In the genomic region with DNA sequence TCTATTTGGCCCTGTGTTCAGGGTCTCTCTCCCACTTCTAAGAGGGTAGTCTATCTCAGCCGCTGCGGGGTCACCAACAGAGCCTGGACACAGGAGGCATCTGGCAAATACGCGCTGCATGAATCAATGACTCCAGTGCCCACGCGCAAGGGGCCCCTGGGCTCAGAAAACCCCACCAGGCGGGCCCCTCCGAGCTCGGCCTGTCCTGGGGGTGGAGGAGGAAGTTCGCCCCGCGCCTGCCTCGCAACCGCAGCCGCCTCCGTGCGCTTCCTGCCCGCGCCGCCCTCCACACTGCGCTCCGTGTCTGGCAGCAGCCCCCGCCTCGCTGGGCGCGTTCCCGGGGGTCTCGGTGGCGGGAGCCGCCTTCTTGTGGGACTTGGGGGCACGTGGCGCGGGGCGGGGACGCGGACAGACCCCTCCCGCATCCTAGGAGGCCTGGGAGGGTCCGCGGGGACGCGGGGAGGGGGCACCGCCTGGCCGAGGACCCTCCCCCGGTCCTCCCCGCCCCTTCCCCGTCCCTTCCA, we compare ENCODE assay signal across 1 cellular context.
TF ChIP-seq lines count a peak whose summit lies in the region.

No MANE protein-coding gene starts in this region.

TF ChIP-seq in K562, 482 proteins besides CTCF, POLR2A, EP300 and RAD21 (continued from another document and continues in another):
- TF ChIP-seq, protein P1, sequence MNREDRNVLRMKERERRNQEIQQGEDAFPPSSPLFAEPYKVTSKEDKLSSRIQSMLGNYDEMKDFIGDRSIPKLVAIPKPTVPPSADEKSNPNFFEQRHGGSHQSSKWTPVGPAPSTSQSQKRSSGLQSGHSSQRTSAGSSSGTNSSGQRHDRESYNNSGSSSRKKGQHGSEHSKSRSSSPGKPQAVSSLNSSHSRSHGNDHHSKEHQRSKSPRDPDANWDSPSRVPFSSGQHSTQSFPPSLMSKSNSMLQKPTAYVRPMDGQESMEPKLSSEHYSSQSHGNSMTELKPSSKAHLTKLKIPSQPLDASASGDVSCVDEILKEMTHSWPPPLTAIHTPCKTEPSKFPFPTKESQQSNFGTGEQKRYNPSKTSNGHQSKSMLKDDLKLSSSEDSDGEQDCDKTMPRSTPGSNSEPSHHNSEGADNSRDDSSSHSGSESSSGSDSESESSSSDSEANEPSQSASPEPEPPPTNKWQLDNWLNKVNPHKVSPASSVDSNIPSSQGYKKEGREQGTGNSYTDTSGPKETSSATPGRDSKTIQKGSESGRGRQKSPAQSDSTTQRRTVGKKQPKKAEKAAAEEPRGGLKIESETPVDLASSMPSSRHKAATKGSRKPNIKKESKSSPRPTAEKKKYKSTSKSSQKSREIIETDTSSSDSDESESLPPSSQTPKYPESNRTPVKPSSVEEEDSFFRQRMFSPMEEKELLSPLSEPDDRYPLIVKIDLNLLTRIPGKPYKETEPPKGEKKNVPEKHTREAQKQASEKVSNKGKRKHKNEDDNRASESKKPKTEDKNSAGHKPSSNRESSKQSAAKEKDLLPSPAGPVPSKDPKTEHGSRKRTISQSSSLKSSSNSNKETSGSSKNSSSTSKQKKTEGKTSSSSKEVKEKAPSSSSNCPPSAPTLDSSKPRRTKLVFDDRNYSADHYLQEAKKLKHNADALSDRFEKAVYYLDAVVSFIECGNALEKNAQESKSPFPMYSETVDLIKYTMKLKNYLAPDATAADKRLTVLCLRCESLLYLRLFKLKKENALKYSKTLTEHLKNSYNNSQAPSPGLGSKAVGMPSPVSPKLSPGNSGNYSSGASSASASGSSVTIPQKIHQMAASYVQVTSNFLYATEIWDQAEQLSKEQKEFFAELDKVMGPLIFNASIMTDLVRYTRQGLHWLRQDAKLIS (CRISPR knock-in tag; IDR thresholded peaks at IDR 0.05), result no peak
- TF ChIP-seq KDM2B (CRISPR knock-in tag; IDR thresholded peaks at IDR 0.05), result peak; percentile 94
- TF ChIP-seq SNIP1 (IDR thresholded peaks at IDR 0.05; ENCODE audit: low read depth), result peak; percentile 75; the same call in 1 of the 2 replicates
- no peak for TF ChIP-seq BRD9 (IDR thresholded peaks at IDR 0.05; ENCODE audit: low read depth, partially characterized antibody)
- TF ChIP-seq, protein P2, sequence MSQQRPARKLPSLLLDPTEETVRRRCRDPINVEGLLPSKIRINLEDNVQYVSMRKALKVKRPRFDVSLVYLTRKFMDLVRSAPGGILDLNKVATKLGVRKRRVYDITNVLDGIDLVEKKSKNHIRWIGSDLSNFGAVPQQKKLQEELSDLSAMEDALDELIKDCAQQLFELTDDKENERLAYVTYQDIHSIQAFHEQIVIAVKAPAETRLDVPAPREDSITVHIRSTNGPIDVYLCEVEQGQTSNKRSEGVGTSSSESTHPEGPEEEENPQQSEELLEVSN (IDR thresholded peaks at IDR 0.05; ENCODE audit: borderline replicate concordance in 1 of 2, extremely low read depth in 1 of 2, insufficient read depth in 1 of 2, insufficient read length in 1 of 2, low read depth in 1 of 2, low read length in 1 of 2, poor library complexity in 1 of 2, severe bottlenecking in 1 of 2), result peak in 1 of 2 experiments; percentile 54
- TF ChIP-seq L3MBTL2 (IDR thresholded peaks at IDR 0.05), result peak; percentile 19; the same call in 1 of the 2 replicates
- TF ChIP-seq, protein P3, sequence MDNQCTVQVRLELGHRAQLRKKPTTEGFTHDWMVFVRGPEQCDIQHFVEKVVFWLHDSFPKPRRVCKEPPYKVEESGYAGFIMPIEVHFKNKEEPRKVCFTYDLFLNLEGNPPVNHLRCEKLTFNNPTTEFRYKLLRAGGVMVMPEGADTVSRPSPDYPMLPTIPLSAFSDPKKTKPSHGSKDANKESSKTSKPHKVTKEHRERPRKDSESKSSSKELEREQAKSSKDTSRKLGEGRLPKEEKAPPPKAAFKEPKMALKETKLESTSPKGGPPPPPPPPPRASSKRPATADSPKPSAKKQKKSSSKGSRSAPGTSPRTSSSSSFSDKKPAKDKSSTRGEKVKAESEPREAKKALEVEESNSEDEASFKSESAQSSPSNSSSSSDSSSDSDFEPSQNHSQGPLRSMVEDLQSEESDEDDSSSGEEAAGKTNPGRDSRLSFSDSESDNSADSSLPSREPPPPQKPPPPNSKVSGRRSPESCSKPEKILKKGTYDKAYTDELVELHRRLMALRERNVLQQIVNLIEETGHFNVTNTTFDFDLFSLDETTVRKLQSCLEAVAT (IDR thresholded peaks at IDR 0.05), result 0 out of 4 replicates have a peak, but pooled peaks of 1 of the 2 experiments have one; percentile 24
- no peak for TF ChIP-seq ZNF41 (CRISPR knock-in tag; conservative IDR thresholded peaks at IDR 0.05)
- TF ChIP-seq, protein P4, sequence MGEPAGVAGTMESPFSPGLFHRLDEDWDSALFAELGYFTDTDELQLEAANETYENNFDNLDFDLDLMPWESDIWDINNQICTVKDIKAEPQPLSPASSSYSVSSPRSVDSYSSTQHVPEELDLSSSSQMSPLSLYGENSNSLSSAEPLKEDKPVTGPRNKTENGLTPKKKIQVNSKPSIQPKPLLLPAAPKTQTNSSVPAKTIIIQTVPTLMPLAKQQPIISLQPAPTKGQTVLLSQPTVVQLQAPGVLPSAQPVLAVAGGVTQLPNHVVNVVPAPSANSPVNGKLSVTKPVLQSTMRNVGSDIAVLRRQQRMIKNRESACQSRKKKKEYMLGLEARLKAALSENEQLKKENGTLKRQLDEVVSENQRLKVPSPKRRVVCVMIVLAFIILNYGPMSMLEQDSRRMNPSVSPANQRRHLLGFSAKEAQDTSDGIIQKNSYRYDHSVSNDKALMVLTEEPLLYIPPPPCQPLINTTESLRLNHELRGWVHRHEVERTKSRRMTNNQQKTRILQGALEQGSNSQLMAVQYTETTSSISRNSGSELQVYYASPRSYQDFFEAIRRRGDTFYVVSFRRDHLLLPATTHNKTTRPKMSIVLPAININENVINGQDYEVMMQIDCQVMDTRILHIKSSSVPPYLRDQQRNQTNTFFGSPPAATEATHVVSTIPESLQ (CRISPR knock-in tag; IDR thresholded peaks at IDR 0.05), result no peak
- no peak for TF ChIP-seq ELF1 (tag; IDR thresholded peaks at IDR 0.05)
- TF ChIP-seq ZBTB7A (IDR thresholded peaks at IDR 0.05; ENCODE audit: borderline replicate concordance, control insufficient read depth, low read depth, low read length), result 0 out of 2 replicates have a peak, but pooled peaks have one; percentile 23
- peak; percentile 51 for TF ChIP-seq RBBP5 (IDR thresholded peaks at IDR 0.05; ENCODE audit: borderline replicate concordance, insufficient read depth, low read length, poor library complexity, severe bottlenecking)
- TF ChIP-seq, protein P5, sequence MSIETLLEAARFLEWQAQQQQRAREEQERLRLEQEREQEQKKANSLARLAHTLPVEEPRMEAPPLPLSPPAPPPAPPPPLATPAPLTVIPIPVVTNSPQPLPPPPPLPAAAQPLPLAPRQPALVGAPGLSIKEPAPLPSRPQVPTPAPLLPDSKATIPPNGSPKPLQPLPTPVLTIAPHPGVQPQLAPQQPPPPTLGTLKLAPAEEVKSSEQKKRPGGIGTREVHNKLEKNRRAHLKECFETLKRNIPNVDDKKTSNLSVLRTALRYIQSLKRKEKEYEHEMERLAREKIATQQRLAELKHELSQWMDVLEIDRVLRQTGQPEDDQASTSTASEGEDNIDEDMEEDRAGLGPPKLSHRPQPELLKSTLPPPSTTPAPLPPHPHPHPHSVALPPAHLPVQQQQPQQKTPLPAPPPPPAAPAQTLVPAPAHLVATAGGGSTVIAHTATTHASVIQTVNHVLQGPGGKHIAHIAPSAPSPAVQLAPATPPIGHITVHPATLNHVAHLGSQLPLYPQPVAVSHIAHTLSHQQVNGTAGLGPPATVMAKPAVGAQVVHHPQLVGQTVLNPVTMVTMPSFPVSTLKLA (conservative IDR thresholded peaks at IDR 0.05), result peak in 1 of 2 experiments; percentile 45; a peak in 1 of 4 replicates
- no peak for TF ChIP-seq MCM3 (IDR thresholded peaks at IDR 0.05)
- TF ChIP-seq RBFOX2 (IDR thresholded peaks at IDR 0.05; ENCODE audit: low read depth, low read length), result 0 out of 2 replicates have a peak, but pooled peaks have one; percentile 28
- no peak for TF ChIP-seq LCOR (CRISPR knock-in tag; IDR thresholded peaks at IDR 0.05)
- TF ChIP-seq, protein P6, sequence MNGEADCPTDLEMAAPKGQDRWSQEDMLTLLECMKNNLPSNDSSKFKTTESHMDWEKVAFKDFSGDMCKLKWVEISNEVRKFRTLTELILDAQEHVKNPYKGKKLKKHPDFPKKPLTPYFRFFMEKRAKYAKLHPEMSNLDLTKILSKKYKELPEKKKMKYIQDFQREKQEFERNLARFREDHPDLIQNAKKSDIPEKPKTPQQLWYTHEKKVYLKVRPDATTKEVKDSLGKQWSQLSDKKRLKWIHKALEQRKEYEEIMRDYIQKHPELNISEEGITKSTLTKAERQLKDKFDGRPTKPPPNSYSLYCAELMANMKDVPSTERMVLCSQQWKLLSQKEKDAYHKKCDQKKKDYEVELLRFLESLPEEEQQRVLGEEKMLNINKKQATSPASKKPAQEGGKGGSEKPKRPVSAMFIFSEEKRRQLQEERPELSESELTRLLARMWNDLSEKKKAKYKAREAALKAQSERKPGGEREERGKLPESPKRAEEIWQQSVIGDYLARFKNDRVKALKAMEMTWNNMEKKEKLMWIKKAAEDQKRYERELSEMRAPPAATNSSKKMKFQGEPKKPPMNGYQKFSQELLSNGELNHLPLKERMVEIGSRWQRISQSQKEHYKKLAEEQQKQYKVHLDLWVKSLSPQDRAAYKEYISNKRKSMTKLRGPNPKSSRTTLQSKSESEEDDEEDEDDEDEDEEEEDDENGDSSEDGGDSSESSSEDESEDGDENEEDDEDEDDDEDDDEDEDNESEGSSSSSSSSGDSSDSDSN (IDR thresholded peaks at IDR 0.05; ENCODE audit: borderline replicate concordance in 1 of 2, low read depth in 2 of 2, low read length in 2 of 2), result 0 out of 4 replicates have a peak, but pooled peaks have one; percentile 22 to 46
- peak; percentile 94 for TF ChIP-seq NFATC3 (IDR thresholded peaks at IDR 0.05)
- no peak for TF ChIP-seq RBM17 (IDR thresholded peaks at IDR 0.05; ENCODE audit: borderline replicate concordance, low read depth, low read length)
- no peak for TF ChIP-seq BCL6 (CRISPR knock-in tag; IDR thresholded peaks at IDR 0.05)
- no peak for TF ChIP-seq ZSCAN29 (IDR thresholded peaks at IDR 0.05)
- TF ChIP-seq, protein P7, sequence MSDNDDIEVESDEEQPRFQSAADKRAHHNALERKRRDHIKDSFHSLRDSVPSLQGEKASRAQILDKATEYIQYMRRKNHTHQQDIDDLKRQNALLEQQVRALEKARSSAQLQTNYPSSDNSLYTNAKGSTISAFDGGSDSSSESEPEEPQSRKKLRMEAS (CRISPR knock-in tag; IDR thresholded peaks at IDR 0.05), result peak; percentile 44
- TF ChIP-seq, protein P8, sequence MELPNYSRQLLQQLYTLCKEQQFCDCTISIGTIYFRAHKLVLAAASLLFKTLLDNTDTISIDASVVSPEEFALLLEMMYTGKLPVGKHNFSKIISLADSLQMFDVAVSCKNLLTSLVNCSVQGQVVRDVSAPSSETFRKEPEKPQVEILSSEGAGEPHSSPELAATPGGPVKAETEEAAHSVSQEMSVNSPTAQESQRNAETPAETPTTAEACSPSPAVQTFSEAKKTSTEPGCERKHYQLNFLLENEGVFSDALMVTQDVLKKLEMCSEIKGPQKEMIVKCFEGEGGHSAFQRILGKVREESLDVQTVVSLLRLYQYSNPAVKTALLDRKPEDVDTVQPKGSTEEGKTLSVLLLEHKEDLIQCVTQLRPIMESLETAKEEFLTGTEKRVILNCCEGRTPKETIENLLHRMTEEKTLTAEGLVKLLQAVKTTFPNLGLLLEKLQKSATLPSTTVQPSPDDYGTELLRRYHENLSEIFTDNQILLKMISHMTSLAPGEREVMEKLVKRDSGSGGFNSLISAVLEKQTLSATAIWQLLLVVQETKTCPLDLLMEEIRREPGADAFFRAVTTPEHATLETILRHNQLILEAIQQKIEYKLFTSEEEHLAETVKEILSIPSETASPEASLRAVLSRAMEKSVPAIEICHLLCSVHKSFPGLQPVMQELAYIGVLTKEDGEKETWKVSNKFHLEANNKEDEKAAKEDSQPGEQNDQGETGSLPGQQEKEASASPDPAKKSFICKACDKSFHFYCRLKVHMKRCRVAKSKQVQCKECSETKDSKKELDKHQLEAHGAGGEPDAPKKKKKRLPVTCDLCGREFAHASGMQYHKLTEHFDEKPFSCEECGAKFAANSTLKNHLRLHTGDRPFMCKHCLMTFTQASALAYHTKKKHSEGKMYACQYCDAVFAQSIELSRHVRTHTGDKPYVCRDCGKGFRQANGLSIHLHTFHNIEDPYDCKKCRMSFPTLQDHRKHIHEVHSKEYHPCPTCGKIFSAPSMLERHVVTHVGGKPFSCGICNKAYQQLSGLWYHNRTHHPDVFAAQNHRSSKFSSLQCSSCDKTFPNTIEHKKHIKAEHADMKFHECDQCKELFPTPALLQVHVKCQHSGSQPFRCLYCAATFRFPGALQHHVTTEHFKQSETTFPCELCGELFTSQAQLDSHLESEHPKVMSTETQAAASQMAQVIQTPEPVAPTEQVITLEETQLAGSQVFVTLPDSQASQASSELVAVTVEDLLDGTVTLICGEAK (IDR thresholded peaks at IDR 0.05), result peak; percentile 47; the same call in 1 of the 2 replicates
- TF ChIP-seq, protein P8 (CRISPR knock-in tag; IDR thresholded peaks at IDR 0.05), result no peak
- TF ChIP-seq, protein P9, sequence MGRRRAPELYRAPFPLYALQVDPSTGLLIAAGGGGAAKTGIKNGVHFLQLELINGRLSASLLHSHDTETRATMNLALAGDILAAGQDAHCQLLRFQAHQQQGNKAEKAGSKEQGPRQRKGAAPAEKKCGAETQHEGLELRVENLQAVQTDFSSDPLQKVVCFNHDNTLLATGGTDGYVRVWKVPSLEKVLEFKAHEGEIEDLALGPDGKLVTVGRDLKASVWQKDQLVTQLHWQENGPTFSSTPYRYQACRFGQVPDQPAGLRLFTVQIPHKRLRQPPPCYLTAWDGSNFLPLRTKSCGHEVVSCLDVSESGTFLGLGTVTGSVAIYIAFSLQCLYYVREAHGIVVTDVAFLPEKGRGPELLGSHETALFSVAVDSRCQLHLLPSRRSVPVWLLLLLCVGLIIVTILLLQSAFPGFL (CRISPR knock-in tag; IDR thresholded peaks at IDR 0.05), result no peak
- TF ChIP-seq CXXC5 (CRISPR knock-in tag; IDR thresholded peaks at IDR 0.05), result 0 out of 2 replicates have a peak, but pooled peaks have one; percentile 36
- TF ChIP-seq POLR2AphosphoS5 (IDR thresholded peaks at IDR 0.05; ENCODE audit: control insufficient read depth, insufficient read depth, low read depth, low read length), result no peak
